31 cellular contexts compared by ENCODE assay signal in the genomic region with DNA sequence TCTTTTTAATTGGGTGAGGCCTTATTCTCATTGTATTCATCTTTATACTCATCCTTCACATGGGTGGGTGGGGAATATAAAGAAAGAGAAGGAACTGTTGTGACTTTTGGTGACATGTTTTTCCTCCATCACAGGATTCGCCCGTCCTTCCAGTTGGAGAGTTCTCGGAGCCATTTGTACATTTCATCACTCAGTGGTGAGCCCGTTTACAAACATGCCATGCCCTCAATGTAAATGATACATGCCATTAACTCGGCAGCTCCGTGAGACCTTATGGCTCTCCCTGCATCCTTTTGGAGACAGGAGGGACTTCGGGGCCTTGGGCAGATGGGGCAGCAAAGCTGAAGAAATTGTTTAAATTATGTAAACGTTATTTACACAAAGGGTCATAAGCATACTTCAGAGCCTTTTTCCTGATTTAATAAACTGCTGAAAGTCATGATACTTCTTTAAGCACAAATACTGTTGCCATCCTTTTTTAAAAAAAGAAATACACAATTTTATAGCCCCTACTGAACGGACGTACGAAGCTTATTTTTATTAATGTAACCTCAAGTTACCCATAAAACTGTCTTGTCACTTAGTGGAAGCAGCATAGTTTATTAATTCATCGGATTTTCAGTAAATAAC. TPM values are rescaled to one million over a fixed set of nuclear protein-coding genes. Genes with fewer than 3 reads are reported as not detected.
"Had no signal": no experiment of that assay in that cellular context is flagged by ENCODE, and none has a peak within 500 bp of the region (broad histone marks: within the 10 kb centered on the region; RNA-seq: fewer than 3 reads in every experiment).

No MANE protein-coding gene starts in this region.

- DNase-seq: activated CD4-positive, alpha-beta T cell treated with anti-CD3 and anti-CD28 coated beads for 48 hours; activated CD4-positive, alpha-beta T cell treated with anti-CD3 and anti-CD28 coated beads, Interleukin-2, amount 50 U/mL, for 48 hours; activated CD8-positive, alpha-beta memory T cell treated with anti-CD3 and anti-CD28 coated beads for 24 hours; activated effector memory CD4-positive, alpha-beta T cell treated with anti-CD3 and anti-CD28 coated beads, Interleukin-2, amount 50 U/mL, for 16 hours; activated naive CD4-positive, alpha-beta T cell treated with anti-CD3 and anti-CD28 coated beads for 36 hours; activated naive CD8-positive, alpha-beta T cell treated with anti-CD3 and anti-CD28 coated beads, Interleukin-2, amount 10 ng/mL, durations not matched to agents 7 days and 5 days; endodermal cell; foreskin fibroblast; heart left ventricle; hypothalamus; immature natural killer cell; kidney; lower lobe of right lung; mesendoderm; ovary; retina; stimulated activated CD4-positive, alpha-beta T cell treated with anti-CD3 and anti-CD28 coated beads, Interleukin-12 subunit alpha, Interleukin-12 subunit beta, amount 100 ng/mL, for 4 hours; stimulated activated CD4-positive, alpha-beta T cell treated with anti-CD3 and anti-CD28 coated beads, Interleukin-4, amount 100 ng/mL, for 1 hour; stimulated activated CD8-positive, alpha-beta memory T cell treated with anti-CD3 and anti-CD28 coated beads, Interleukin-4, amount 100 ng/mL, for 48 hours; stimulated activated naive CD8-positive, alpha-beta T cell treated with anti-CD3 and anti-CD28 coated beads, Interleukin-15, amount 100 ng/mL, for 72 hours; substantia nigra; uterus; WERI-Rb-1 had no signal

- H3K27ac Mint-ChIP-seq: activated naive CD4-positive, alpha-beta T cell treated with anti-CD3 and anti-CD28 coated beads for 36 hours; activated naive CD8-positive, alpha-beta T cell treated with anti-CD3 and anti-CD28 coated beads, Interleukin-2, amount 10 ng/mL, durations not matched to agents 7 days and 5 days; dendritic cell treated with granulocyte-macrophage colony-stimulating factor and Interleukin-4, amounts not matched to agents 40 ng/mL and 50 ng/mL, for 4 days; endodermal cell; immature natural killer cell; stimulated activated memory B cell treated with anti-CD40 and anti-IgM and Interleukin-4, amounts not matched to agents 10 μg/mL and 1 μg/mL and 100 μg/mL, for 72 hours; type B pancreatic cell had no signal

- H3K27ac ChIP-seq: ascending aorta, cardiac muscle cell, heart left ventricle, lower lobe of right lung, ovary, prostate gland, skin epidermis, uterus, WERI-Rb-1 had no signal

- H3K4me1 Mint-ChIP-seq: immature natural killer cell had no signal

- H3K4me3 Mint-ChIP-seq: activated naive CD4-positive, alpha-beta T cell treated with anti-CD3 and anti-CD28 coated beads for 36 hours; activated naive CD8-positive, alpha-beta T cell treated with anti-CD3 and anti-CD28 coated beads, Interleukin-2, amount 10 ng/mL, durations not matched to agents 7 days and 5 days; dendritic cell treated with granulocyte-macrophage colony-stimulating factor and Interleukin-4, amounts not matched to agents 40 ng/mL and 50 ng/mL, for 4 days; endodermal cell; immature natural killer cell; stimulated activated memory B cell treated with anti-CD40 and anti-IgM and Interleukin-4, amounts not matched to agents 10 μg/mL and 1 μg/mL and 100 μg/mL, for 72 hours; stimulated activated naive CD8-positive, alpha-beta T cell treated with anti-CD3 and anti-CD28 coated beads, Interleukin-15, amount 100 ng/mL, for 72 hours; type B pancreatic cell had no signal

- H3K27me3 Mint-ChIP-seq: activated naive CD8-positive, alpha-beta T cell treated with anti-CD3 and anti-CD28 coated beads, Interleukin-2, amount 10 ng/mL, durations not matched to agents 7 days and 5 days; brain; dendritic cell treated with granulocyte-macrophage colony-stimulating factor and Interleukin-4, amounts not matched to agents 40 ng/mL and 50 ng/mL, for 4 days; stimulated activated memory B cell treated with anti-CD40 and anti-IgM and Interleukin-4, amounts not matched to agents 10 μg/mL and 1 μg/mL and 100 μg/mL, for 72 hours; stimulated activated naive CD8-positive, alpha-beta T cell treated with anti-CD3 and anti-CD28 coated beads, Interleukin-15, amount 100 ng/mL, for 72 hours had no signal

- H3K9me3 Mint-ChIP-seq: activated naive CD4-positive, alpha-beta T cell treated with anti-CD3 and anti-CD28 coated beads for 36 hours; activated naive CD8-positive, alpha-beta T cell treated with anti-CD3 and anti-CD28 coated beads, Interleukin-2, amount 10 ng/mL, durations not matched to agents 7 days and 5 days; brain; dendritic cell treated with granulocyte-macrophage colony-stimulating factor and Interleukin-4, amounts not matched to agents 40 ng/mL and 50 ng/mL, for 4 days; endodermal cell; immature natural killer cell; stimulated activated memory B cell treated with anti-CD40 and anti-IgM and Interleukin-4, amounts not matched to agents 10 μg/mL and 1 μg/mL and 100 μg/mL, for 72 hours; stimulated activated naive CD8-positive, alpha-beta T cell treated with anti-CD3 and anti-CD28 coated beads, Interleukin-15, amount 100 ng/mL, for 72 hours; type B pancreatic cell had no signal

RNA-seq across cellular contexts. Expression of gene SKOR1, which starts 55.7 kb away (rescaled TPM):
- total RNA-seq: ascending aorta had no signal
